27 cellular contexts compared by ENCODE assay signal in the genomic region with DNA sequence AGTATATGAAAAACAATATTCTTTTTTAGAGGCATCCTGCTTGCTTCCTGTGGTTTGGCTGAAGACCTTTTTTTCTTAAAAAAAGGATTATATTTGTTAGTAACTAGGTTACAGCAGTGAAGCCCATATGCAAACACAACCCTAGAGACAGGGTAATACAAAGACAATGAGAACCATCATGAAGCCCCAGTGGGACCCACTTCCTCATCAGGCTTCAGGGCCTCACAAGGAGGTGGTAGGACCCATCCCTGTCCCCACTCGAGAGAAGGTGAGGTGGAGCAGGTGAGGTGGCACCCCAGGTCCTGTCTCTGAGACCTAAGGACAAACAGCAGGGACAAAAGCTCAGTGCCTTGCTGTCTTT.
"Had no signal": no experiment of that assay in that cellular context is flagged by ENCODE, and none has a peak within 500 bp of the region (broad histone marks: within the 10 kb centered on the region; RNA-seq: fewer than 3 reads in every experiment).

No MANE protein-coding gene starts in this region.

- H3K27me3 ChIP-seq: breast epithelium, neutrophil, right lobe of liver, stomach had no signal

- H3K9me3 ChIP-seq: breast epithelium, gastrocnemius medialis, neutrophil, right lobe of liver, stomach, tibial artery had no signal

- H3K27ac Mint-ChIP-seq: activated CD4-positive, alpha-beta memory T cell treated with anti-CD3 and anti-CD28 coated beads for 36 hours; activated CD4-positive, alpha-beta T cell treated with anti-CD3 and anti-CD28 coated beads, Interleukin-2, amount 10 ng/mL, durations not matched to agents 24 days and 14 days; activated naive CD4-positive, alpha-beta T cell treated with anti-CD3 and anti-CD28 coated beads, Interleukin-2, amount 50 U/mL, for 24 hours; activated T-helper 1 cell treated with anti-CD3 and anti-CD28 coated beads, Interleukin-12 subunit alpha, Interleukin-12 subunit beta, Interleukin-2, Interleukin-4 antibody, amounts not matched to agents 30 ng/mL and 10 ng/mL and 1 ng/mL, durations not matched to agents 14 hours and 24 hours and 36 hours; mesothelial cell of epicardium; stimulated activated naive B cell treated with anti-CD40 and anti-IgM and Interleukin-4, amounts not matched to agents 10 μg/mL and 1 μg/mL and 100 μg/mL, for 72 hours; T-helper 17 cell had no signal

- H3K36me3 ChIP-seq: breast epithelium, gastrocnemius medialis, neutrophil, right lobe of liver, stomach, tibial artery had no signal

- H3K36me3 Mint-ChIP-seq: activated CD4-positive, alpha-beta memory T cell treated with anti-CD3 and anti-CD28 coated beads for 36 hours; mesothelial cell of epicardium; naive B cell; stimulated activated naive B cell treated with anti-CD40 and anti-IgM and Interleukin-4, amounts not matched to agents 10 μg/mL and 1 μg/mL and 100 μg/mL, for 72 hours had no signal

- H3K4me3 Mint-ChIP-seq: activated CD4-positive, alpha-beta memory T cell treated with anti-CD3 and anti-CD28 coated beads for 36 hours; activated CD4-positive, alpha-beta T cell treated with anti-CD3 and anti-CD28 coated beads, Interleukin-2, amount 10 ng/mL, durations not matched to agents 24 days and 14 days; activated naive CD4-positive, alpha-beta T cell treated with anti-CD3 and anti-CD28 coated beads, Interleukin-2, amount 50 U/mL, for 24 hours; activated T-helper 1 cell treated with anti-CD3 and anti-CD28 coated beads, Interleukin-12 subunit alpha, Interleukin-12 subunit beta, Interleukin-2, Interleukin-4 antibody, amounts not matched to agents 30 ng/mL and 10 ng/mL and 1 ng/mL, durations not matched to agents 14 hours and 24 hours and 36 hours; central memory CD8-positive, alpha-beta T cell; mesothelial cell of epicardium; naive B cell; nephron progenitor cell; stimulated activated naive B cell treated with anti-CD40 and anti-IgM and Interleukin-4, amounts not matched to agents 10 μg/mL and 1 μg/mL and 100 μg/mL, for 72 hours; T-helper 17 cell had no signal

- H3K27me3 Mint-ChIP-seq: activated CD4-positive, alpha-beta memory T cell treated with anti-CD3 and anti-CD28 coated beads for 36 hours; activated CD4-positive, alpha-beta T cell treated with anti-CD3 and anti-CD28 coated beads, Interleukin-2, amount 10 ng/mL, durations not matched to agents 24 days and 14 days; activated naive CD4-positive, alpha-beta T cell treated with anti-CD3 and anti-CD28 coated beads, Interleukin-2, amount 50 U/mL, for 24 hours; naive B cell had no signal

- H3K4me1 ChIP-seq: gastrocnemius medialis had no signal

- H3K27ac ChIP-seq: breast epithelium, epithelial cell of prostate, gastrocnemius medialis, neutrophil, right lobe of liver, skin epidermis, stomach, tibial artery had no signal

- H3K9me3 Mint-ChIP-seq: activated CD4-positive, alpha-beta memory T cell treated with anti-CD3 and anti-CD28 coated beads for 36 hours; activated CD4-positive, alpha-beta T cell treated with anti-CD3 and anti-CD28 coated beads, Interleukin-2, amount 10 ng/mL, durations not matched to agents 24 days and 14 days; activated naive CD4-positive, alpha-beta T cell treated with anti-CD3 and anti-CD28 coated beads, Interleukin-2, amount 50 U/mL, for 24 hours; activated T-helper 1 cell treated with anti-CD3 and anti-CD28 coated beads, Interleukin-12 subunit alpha, Interleukin-12 subunit beta, Interleukin-2, Interleukin-4 antibody, amounts not matched to agents 30 ng/mL and 10 ng/mL and 1 ng/mL, durations not matched to agents 14 hours and 24 hours and 36 hours; central memory CD8-positive, alpha-beta T cell; mesothelial cell of epicardium; naive B cell; nephron progenitor cell; stimulated activated naive B cell treated with anti-CD40 and anti-IgM and Interleukin-4, amounts not matched to agents 10 μg/mL and 1 μg/mL and 100 μg/mL, for 72 hours had no signal

- ATAC-seq: gastrocnemius medialis; right lobe of liver; stimulated activated naive B cell treated with anti-CD40 and anti-IgM and Interleukin-4, amounts not matched to agents 10 μg/mL and 1 μg/mL and 100 μg/mL, for 72 hours; T-helper 17 cell had no signal

- DNase-seq: activated CD4-positive, alpha-beta memory T cell treated with anti-CD3 and anti-CD28 coated beads for 36 hours; activated CD4-positive, alpha-beta T cell treated with anti-CD3 and anti-CD28 coated beads, Interleukin-2, amount 10 ng/mL, durations not matched to agents 24 days and 14 days; activated CD4-positive, CD25-positive, alpha-beta regulatory T cell treated with anti-CD3 and anti-CD28 coated beads, Interleukin-2, amount 50 U/mL, for 72 hours; activated T-cell treated with anti-CD3 and anti-CD28 coated beads, Interleukin-2, amount 50 U/mL, for 1 hour; dermis blood vessel endothelial cell; effector CD4-positive, alpha-beta T cell; gastrocnemius medialis; glutamatergic neuron; naive B cell; nephron progenitor cell; right lobe of liver; stimulated activated CD4-positive, alpha-beta T cell treated with anti-CD3 and anti-CD28 coated beads, Interleukin-12 subunit alpha, Interleukin-12 subunit beta, amount 100 ng/mL, for 4 hours; stimulated activated CD4-positive, alpha-beta T cell treated with anti-CD3 and anti-CD28 coated beads, Interleukin-4, amount 100 ng/mL, for 4 hours; stimulated activated naive B cell treated with anti-CD40 and anti-IgM and Interleukin-4, amounts not matched to agents 10 μg/mL and 1 μg/mL and 100 μg/mL, for 72 hours; stomach; SW 1271; T-helper 17 cell; T1000; tibial artery had no signal

- H3K4me3 ChIP-seq: breast epithelium, gastrocnemius medialis, right lobe of liver, skin epidermis, stomach, tibial artery had no signal

- H3K4me1 Mint-ChIP-seq: activated CD4-positive, alpha-beta T cell treated with anti-CD3 and anti-CD28 coated beads, Interleukin-2, amount 10 ng/mL, durations not matched to agents 24 days and 14 days; activated naive CD4-positive, alpha-beta T cell treated with anti-CD3 and anti-CD28 coated beads, Interleukin-2, amount 50 U/mL, for 24 hours; central memory CD8-positive, alpha-beta T cell; mesothelial cell of epicardium; naive B cell; stimulated activated naive B cell treated with anti-CD40 and anti-IgM and Interleukin-4, amounts not matched to agents 10 μg/mL and 1 μg/mL and 100 μg/mL, for 72 hours; T-helper 17 cell had no signal
